In genomic region chr12:92408072-92408900, GRCh38 we compare ENCODE assay signal across 8 cellular contexts.
DNase-seq lines count a peak whose midpoint lies in the region; TF ChIP-seq lines count a peak whose summit lies in the region.

No MANE protein-coding gene starts in this region.

- H2AFZ ChIP-seq in SU-DHL-6 (ENCODE audit: low read depth, low read length, severe bottlenecking), result peak overlapping the region; percentile 10
- no peak overlapping the region for H2AFZ ChIP-seq in neural progenitor cell (replicated peaks)

- no peaks in the 10 kb centered on the region for H3K9me2 ChIP-seq in SU-DHL-6 (replicated peaks; ENCODE audit: insufficient read depth, low read length)

- no peaks in the 10 kb centered on the region for H3K36me3 Mint-ChIP-seq in neural progenitor cell

- no peaks in the 10 kb centered on the region for H3K4me1 ChIP-seq in neural progenitor cell

- H3K36me3 ChIP-seq in SU-DHL-6 (ENCODE audit: low read length), result no peaks in the 10 kb centered on the region
- no peaks in the 10 kb centered on the region for H3K36me3 ChIP-seq in neural progenitor cell

- no peak overlapping the region for H3K27ac Mint-ChIP-seq in neural progenitor cell

- peaks cover 23% of the 10 kb centered on the region for H3F3A ChIP-seq in SU-DHL-6 (ENCODE audit: insufficient read depth)
- no peaks in the 10 kb centered on the region for H3F3A ChIP-seq in neural progenitor cell (ENCODE audit: low read depth)

- H3K27ac ChIP-seq in SU-DHL-6 (ENCODE audit: low read depth, low read length), result peak overlapping the region; percentile 50
- no peak overlapping the region for H3K27ac ChIP-seq in neural progenitor cell

- H3K27me3 Mint-ChIP-seq in neural progenitor cell (ENCODE audit: insufficient read depth, low read depth), result peaks cover 3% of the 10 kb centered on the region

- no peaks in the 10 kb centered on the region for H4K20me1 ChIP-seq in SU-DHL-6 (ENCODE audit: low read depth, low read length)
- no peaks in the 10 kb centered on the region for H4K20me1 ChIP-seq in neural progenitor cell (ENCODE audit: low read depth)

- H3K4me2 ChIP-seq in SU-DHL-6 (ENCODE audit: low read depth, low read length, poor library complexity, severe bottlenecking), result peak overlapping the region; percentile 14
- no peak overlapping the region for H3K4me2 ChIP-seq in neural progenitor cell

- TF ChIP-seq CTCF in SU-DHL-6 (IDR thresholded peaks at IDR 0.05; ENCODE audit: insufficient read depth, low read length, poor library complexity, severe bottlenecking), result peak; percentile 60
- TF ChIP-seq CTCF in neural progenitor cell (IDR thresholded peaks at IDR 0.05), result peak; percentile 59

- peaks cover 26% of the 10 kb centered on the region for H3K4me1 Mint-ChIP-seq in neural progenitor cell

- H3K9me3 Mint-ChIP-seq in neural progenitor cell, result peaks cover 11% of the 10 kb centered on the region

- DNase-seq in activated naive CD4-positive, alpha-beta T cell treated with Interleukin-2 at 50 U/mL for 16 hours, result peak; percentile 54
- DNase-seq in activated naive CD4-positive, alpha-beta T cell (lab: John Stamatoyannopoulos, UW), result no peak
- DNase-seq in LHCN-M2 (ENCODE audit: low read depth) (peak; percentile 62), dermis blood vessel endothelial cell (peak; percentile 66), neural progenitor cell (ENCODE audit: low spot score) (peak; percentile 41), DMS79 (lab: John Stamatoyannopoulos, UW) (no peak), midbrain (lab: John Stamatoyannopoulos, UW) (no peak)

- no peak overlapping the region for H3K4me3 Mint-ChIP-seq in neural progenitor cell

- no peaks in the 10 kb centered on the region for H3K27me3 ChIP-seq in SU-DHL-6 (ENCODE audit: low read length)
- no peaks in the 10 kb centered on the region for H3K27me3 ChIP-seq in neural progenitor cell

- no peak overlapping the region for H3K4me3 ChIP-seq in SU-DHL-6 (ENCODE audit: insufficient read depth, low read length, poor library complexity, severe bottlenecking)
- no peak overlapping the region for H3K4me3 ChIP-seq in neural progenitor cell

- H3K79me2 ChIP-seq in SU-DHL-6 (ENCODE audit: insufficient read depth, low read length), result no peaks in the 10 kb centered on the region
- H3K79me2 ChIP-seq in neural progenitor cell (ENCODE audit: low read depth), result no peaks in the 10 kb centered on the region

- no peaks in the 10 kb centered on the region for H3K9me3 ChIP-seq in SU-DHL-6 (ENCODE audit: insufficient read depth, low read length)
- H3K9me3 ChIP-seq in neural progenitor cell (ENCODE audit: low read depth), result no peaks in the 10 kb centered on the region

- H3K9ac ChIP-seq in SU-DHL-6 (ENCODE audit: low read length), result no peak overlapping the region
- no peak overlapping the region for H3K9ac ChIP-seq in neural progenitor cell

Comparison
In these comparisons a context has a peak if more than half of its experiments do, and no peak if none do; other contexts are left out.
1. DNase-seq: peak in activated naive CD4-positive, alpha-beta T cell treated with Interleukin-2 at 50 U/mL for 16 hours (single experiment), LHCN-M2 (single experiment), dermis blood vessel endothelial cell (single experiment) and neural progenitor cell (single experiment); none in activated naive CD4-positive, alpha-beta T cell (0 of 4), DMS79 (single experiment) and midbrain (single experiment).